Comparison of ENCODE assay signal across 9 cellular contexts in genomic region chr3:182925330-182925943, GRCh38. TPM values are rescaled to one million over a fixed set of nuclear protein-coding genes. Genes with fewer than 3 reads are reported as not detected.
DNase-seq lines count a peak whose midpoint lies in the region; ATAC-seq, FAIRE-seq and TF ChIP-seq lines count a peak whose summit lies in the region.
"Had no signal": no experiment of that assay in that cellular context is flagged by ENCODE, and none has a peak within 500 bp of the region (broad histone marks: within the 10 kb centered on the region; RNA-seq: fewer than 3 reads in every experiment).

No MANE protein-coding gene starts in this region.

- in situ Hi-C loops in GM13976 (cut with MboI; ENCODE audit: low sequenced_read_pairs, unreplicated experiment), result no loop called here

- H3K4me3 ChIP-seq in cardiac muscle cell (no peak overlapping the region), OCI-LY7 (ENCODE audit: low read depth, low read length, poor library complexity, severe bottlenecking) (no peak overlapping the region), tibial nerve (no peak overlapping the region)

- TF ChIP-seq CTCF in GM13976 (IDR thresholded peaks at IDR 0.05; ENCODE audit: borderline replicate concordance, control extremely low read depth, extremely low read depth, insufficient read depth, missing control alignments), result no peak
- no peak for TF ChIP-seq CTCF in cardiac muscle cell (IDR thresholded peaks at IDR 0.05; ENCODE audit: low read depth, low read length)
- TF ChIP-seq CTCF in OCI-LY7 (conservative IDR thresholded peaks at IDR 0.05; ENCODE audit: low read length), result no peak
- no peak for TF ChIP-seq CTCF in tibial nerve (IDR thresholded peaks at IDR 0.05)

- H3K27ac ChIP-seq in cardiac muscle cell (peak overlapping the region; percentile 6), OCI-LY7 (ENCODE audit: low read depth, low read length, poor library complexity, severe bottlenecking) (no peak overlapping the region), tibial nerve (no peak overlapping the region)

- no peaks in the 10 kb centered on the region for H3K9me2 ChIP-seq in OCI-LY7 (ENCODE audit: insufficient read depth, low read length)

- no peak for TF ChIP-seq POLR2A in tibial nerve (IDR thresholded peaks at IDR 0.05)

- FAIRE-seq in RCC 7860 (lab: Jason Lieb, UNC), result no peak

- H3K79me2 ChIP-seq in OCI-LY7 (ENCODE audit: insufficient read depth, low read depth, low read length), result no peaks in the 10 kb centered on the region

- no TSS peak for BruUV-seq in OCI-LY7 (replicated peaks; lab: Mats Ljungman, UMichigan)

- whole genome bisulfite sequencing in tibial nerve, 2 donors, result 82 to 87% methylated on average over 4 of the region's 4 CpGs

- peak; percentile 90 for ATAC-seq in GM21529 (IDR thresholded peaks at IDR 0.05; ENCODE audit: unreplicated experiment)
- peak; percentile 89 for ATAC-seq in HG03558 (IDR thresholded peaks at IDR 0.05; ENCODE audit: extremely low read depth, unreplicated experiment)
- ATAC-seq: activated CD8-positive, alpha-beta T cell treated with anti-CD3 and anti-CD28 coated beads, Interleukin-2, amount 10 ng/mL, durations not matched to agents 7 days and 5 days had no signal

- no peaks in the 10 kb centered on the region for H4K20me1 ChIP-seq in OCI-LY7 (ENCODE audit: insufficient read depth, low read length)

- POLR2A ChIA-PET in OCI-LY7 (lab: Charles Lee), result interaction anchor here (0.5 kb wide), 1 partner anchor 26 kb away, joined by 3 read pairs; no protein-coding TSS in a partner anchor

- TF ChIP-seq EP300 in tibial nerve (IDR thresholded peaks at IDR 0.05), result no peak

- H3K36me3 ChIP-seq in cardiac muscle cell, result no peaks in the 10 kb centered on the region
- H3K36me3 ChIP-seq in OCI-LY7 (ENCODE audit: insufficient read depth, low read length), result peaks cover 3% of the 10 kb centered on the region
- peaks cover 0 to 11% (median 0%) of the 10 kb centered on the region in 3 donors for H3K36me3 ChIP-seq in tibial nerve

- H3K27me3 ChIP-seq in cardiac muscle cell (no peaks in the 10 kb centered on the region), tibial nerve (no peaks in the 10 kb centered on the region)

- intact Hi-C loops in OCI-LY7 (cut with micrococcal nuclease; ENCODE audit: unreplicated experiment), result no loop called here

- CTCF ChIA-PET in OCI-LY7 (lab: Charles Lee; ENCODE audit: unreplicated experiment), result interaction anchor here (0.5 to 0.9 kb wide), 3 partner anchors 22 to 81 kb away, joined by 3 to 4 read pairs (median 3); no protein-coding TSS in a partner anchor

- H2AFZ ChIP-seq in OCI-LY7 (ENCODE audit: low read length), result no peak overlapping the region

- H3K9me3 ChIP-seq in cardiac muscle cell (ENCODE audit: low read depth), result no peaks in the 10 kb centered on the region
- H3K9me3 ChIP-seq in OCI-LY7 (ENCODE audit: low read length), result no peaks in the 10 kb centered on the region
- H3K9me3 ChIP-seq in tibial nerve, result no peaks in the 10 kb centered on the region

- H3K4me2 ChIP-seq in OCI-LY7 (ENCODE audit: low read length), result no peak overlapping the region

- H3K4me1 ChIP-seq in cardiac muscle cell (ENCODE audit: low read depth), result peaks cover 8% of the 10 kb centered on the region
- H3K4me1 ChIP-seq in OCI-LY7 (ENCODE audit: insufficient read depth, low read length, poor library complexity, severe bottlenecking), result peaks cover 4% of the 10 kb centered on the region
- H3K4me1 ChIP-seq in tibial nerve, result no peaks in the 10 kb centered on the region

- DNase-seq in GM13976 (ENCODE audit: low spot score) (peak; percentile 62), cardiac muscle cell (ENCODE audit: low read depth in 1 of 2, low spot score in 1 of 2) (peak in 1 of 2 donors; percentile 67), OCI-LY7 (ENCODE audit: low spot score) (no peak), RCC 7860 (ENCODE audit: low spot score) (no peak), tibial nerve (ENCODE audit: low spot score in 2 of 2) (no peak), DMS79 treated with DMSO at 0.1 percent for 48 hours (lab: John Stamatoyannopoulos, UW) (no peak)
- DNase-seq: activated CD8-positive, alpha-beta T cell treated with anti-CD3 and anti-CD28 coated beads, Interleukin-2, amount 10 ng/mL, durations not matched to agents 7 days and 5 days had no signal

RNA-seq across cellular contexts. Expression of gene DCUN1D1, which starts 54.9 kb away (rescaled TPM):
- 22.8 and 31.1 TPM in 2 replicates for total RNA-seq in cardiac muscle cell
- polyA plus RNA-seq in cardiac muscle cell, result 28.4 and 33.2 TPM in 2 replicates
- total RNA-seq in OCI-LY7 (2014; rRNA removed; shearing (Covaris generic)), result 12.7 and 19.4 TPM in 2 replicates
- total RNA-seq in OCI-LY7 (2022), result 43.9 and 44.0 TPM in 2 replicates
- 10 to 100 TPM; 13.8 to 26.2 (median 18.1) TPM for total RNA-seq in tibial nerve
